ENCODE assay signal across 28 cellular contexts in genomic region chr5:170473642-170474041, GRCh38. TPM values are rescaled to one million over a fixed set of nuclear protein-coding genes. Genes with fewer than 3 reads are reported as not detected.
"Had no signal": no experiment of that assay in that cellular context is flagged by ENCODE, and none has a peak within 500 bp of the region (broad histone marks: within the 10 kb centered on the region; RNA-seq: fewer than 3 reads in every experiment).

No MANE protein-coding gene starts in this region.

- FAIRE-seq: HepG2 had no signal

- H3K4me2 ChIP-seq: SK-N-SH had no signal

- H3K27ac ChIP-seq: RWPE1 had no signal

- H3K9me3 ChIP-seq: MG63, SK-N-SH had no signal

- DNase-seq: IMR-90, Karpas-422, KG1, MG63, NCI-H1092, NCI-H1105 treated with DMSO at 0.1 percent for 48 hours, NCI-H1417 treated with DMSO at 0.1 percent for 48 hours, NCI-H146, NCI-H1694 treated with DMSO at 0.1 percent for 48 hours, NCI-H2029, NCI-H2081 treated with DMSO at 0.1 percent for 48 hours, NCI-H2171, NCI-H226, NCI-H446, NCI-H510A, NCI-H524 treated with DMSO at 0.1 percent for 48 hours, NCI-H69, NCI-H774, PC-3, SHP77, SK-N-SH, SW 1271 had no signal

- H3K27me3 ChIP-seq: MG63 had no signal

- H3K36me3 ChIP-seq: MG63 had no signal

- H3K9ac ChIP-seq: SK-N-SH had no signal

- ATAC-seq: HepG2, Panc1, PC-3 had no signal

- H3K4me3 ChIP-seq: MG63 had no signal

RNA-seq across cellular contexts. Expression of gene KCNIP1, which starts 30.2 kb away (rescaled TPM):
- total RNA-seq: HepG2, HT-29, IMR-90, OCI-LY7, PC-3, SK-MEL-5 had no signal
- polyA plus RNA-seq: HepG2, IMR-90 had no signal
